In the genomic region with DNA sequence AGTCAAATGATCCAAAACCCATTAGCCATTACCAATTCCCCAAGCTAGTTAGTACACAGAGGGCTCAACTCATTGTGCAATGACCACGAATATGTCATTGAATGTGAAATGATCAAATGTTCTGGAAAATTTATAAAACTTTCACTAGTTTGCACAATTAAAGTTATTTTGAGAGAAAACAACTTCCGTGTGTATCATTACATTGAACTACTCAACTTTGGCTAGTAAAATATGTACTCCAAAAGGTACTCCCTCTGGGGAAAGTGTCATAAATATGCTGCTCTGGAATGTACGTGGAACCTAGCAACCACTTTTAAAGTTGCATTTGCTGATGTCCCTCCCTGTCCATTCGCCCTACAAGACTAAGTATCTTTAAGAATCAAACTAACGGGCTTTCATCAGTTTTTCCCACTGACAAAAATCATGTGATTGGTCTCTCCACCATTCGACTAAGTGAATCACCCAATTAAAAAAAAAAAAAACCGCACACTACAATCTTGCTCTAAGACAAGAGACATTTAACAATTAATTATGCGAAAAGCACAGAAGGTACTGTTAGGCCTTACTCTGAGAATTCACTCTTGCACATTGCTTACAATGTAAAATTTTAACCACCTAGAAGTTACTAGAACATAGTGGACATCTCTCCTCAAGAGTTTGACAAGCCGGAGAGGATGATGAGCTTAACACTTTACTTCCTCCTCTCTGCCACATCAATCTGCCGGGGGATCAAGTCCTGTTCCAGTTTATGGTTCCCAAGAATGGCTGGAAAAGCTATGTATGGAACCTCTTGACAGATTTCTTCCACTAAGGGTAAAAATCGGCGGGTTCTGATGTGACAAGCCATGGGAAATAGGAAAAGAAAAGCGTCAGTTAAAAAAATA, we compare ENCODE assay signal across 1 cellular context.
TF ChIP-seq lines count a peak whose summit lies in the region.

No MANE protein-coding gene starts in this region.

TF ChIP-seq in A549, 52 proteins besides CTCF, POLR2A, EP300 and RAD21 (continued from another document):
- TF ChIP-seq RFX5 (IDR thresholded peaks at IDR 0.05), result no peak
- TF ChIP-seq, protein P1, sequence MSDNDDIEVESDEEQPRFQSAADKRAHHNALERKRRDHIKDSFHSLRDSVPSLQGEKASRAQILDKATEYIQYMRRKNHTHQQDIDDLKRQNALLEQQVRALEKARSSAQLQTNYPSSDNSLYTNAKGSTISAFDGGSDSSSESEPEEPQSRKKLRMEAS (IDR thresholded peaks at IDR 0.05), result no peak
